In the genomic region with DNA sequence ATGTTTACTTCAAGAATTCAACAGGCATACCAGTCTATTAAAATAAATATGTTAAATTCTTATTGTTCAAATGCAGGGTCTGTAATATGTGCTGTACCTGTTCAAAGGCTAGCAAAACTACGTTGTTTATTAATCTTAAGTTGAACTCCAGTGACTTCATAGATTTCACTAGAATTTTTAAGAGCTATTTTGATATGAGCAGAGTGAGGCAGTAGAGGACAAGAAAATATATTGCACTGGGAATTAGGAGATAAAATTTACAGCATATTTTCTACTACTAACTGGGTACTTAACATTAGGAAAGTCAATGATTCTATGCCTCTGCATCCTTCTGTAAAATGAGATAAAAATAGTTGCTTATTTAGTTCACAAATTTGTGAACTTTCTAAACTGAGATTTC, we compare ENCODE assay signal across 16 cellular contexts.
A peak's percentile ranks its signal among the peaks of the same experiment; 100 is the strongest.
DNase-seq lines count a peak whose midpoint lies in the region; ATAC-seq and TF ChIP-seq lines count a peak whose summit lies in the region.
"Had no signal": no experiment of that assay in that cellular context is flagged by ENCODE, and none has a peak within 500 bp of the region (broad histone marks: within the 10 kb centered on the region; RNA-seq: fewer than 3 reads in every experiment).

No MANE protein-coding gene starts in this region.

- no peaks in the 10 kb centered on the region for H3F3A ChIP-seq in PC-3 (ENCODE audit: low read length, unreplicated experiment)

- TF ChIP-seq CTCF in PC-3 (conservative IDR thresholded peaks at IDR 0.05; ENCODE audit: low read depth, low read length) (peak; percentile 29; the same call in 1 of the 2 replicates), chondrocyte (IDR thresholded peaks at IDR 0.05) (peak; percentile 67), fibroblast of the aortic adventitia (IDR thresholded peaks at IDR 0.05; ENCODE audit: insufficient read depth, low read length) (peak; percentile 6), osteocyte (IDR thresholded peaks at IDR 0.05) (peak; percentile 50)

- H3K4me1 Mint-ChIP-seq in chondrocyte (ENCODE audit: low read depth) (peaks cover 69% of the 10 kb centered on the region), osteocyte (ENCODE audit: unreplicated experiment) (peaks cover 30% of the 10 kb centered on the region)
- H3K4me1 Mint-ChIP-seq: H9 had no signal

- H3K27me3 ChIP-seq in PC-3 (ENCODE audit: low read length), result no peaks in the 10 kb centered on the region
- no peaks in the 10 kb centered on the region for H3K27me3 ChIP-seq in effector memory CD4-positive, alpha-beta T cell (replicated peaks; ENCODE audit: control insufficient read depth, insufficient read depth, low read length, poor library complexity, severe bottlenecking)

- POLR2A ChIA-PET in PC-3 (lab: Charles Lee; ENCODE audit: unreplicated experiment), result no interaction called here

- H3K36me3 Mint-ChIP-seq in chondrocyte (ENCODE audit: low read depth), result peaks cover 2% of the 10 kb centered on the region
- peaks cover 3% of the 10 kb centered on the region for H3K36me3 Mint-ChIP-seq in osteocyte (ENCODE audit: unreplicated experiment)
- H3K36me3 Mint-ChIP-seq: CD8-positive, alpha-beta T cell had no signal

- no TSS peak for BruUV-seq in PC-3 (replicated peaks; lab: Mats Ljungman, UMichigan)

- H3K9me3 Mint-ChIP-seq in chondrocyte (ENCODE audit: low read depth) (peaks cover 6% of the 10 kb centered on the region), osteocyte (ENCODE audit: unreplicated experiment) (peaks cover 11% of the 10 kb centered on the region)
- H3K9me3 Mint-ChIP-seq: H9 had no signal

- H3K27ac ChIP-seq in PC-3 (ENCODE audit: low read length), result no peak overlapping the region
- H3K27ac ChIP-seq in effector memory CD4-positive, alpha-beta T cell (ENCODE audit: insufficient read depth, low read length, poor library complexity, severe bottlenecking), result no peak overlapping the region

- H3K79me2 ChIP-seq in PC-3 (ENCODE audit: low read length), result no peaks in the 10 kb centered on the region

- H4K20me1 ChIP-seq in PC-3 (ENCODE audit: low read length), result no peaks in the 10 kb centered on the region

- H3K4me3 Mint-ChIP-seq in chondrocyte (ENCODE audit: unreplicated experiment) (no peak overlapping the region), osteocyte (ENCODE audit: unreplicated experiment) (no peak overlapping the region)
- H3K4me3 Mint-ChIP-seq: CD14-positive monocyte; CD8-positive, alpha-beta T cell; H9 had no signal

- no peak for ATAC-seq in PC-3
- ATAC-seq in HG03378 (IDR thresholded peaks at IDR 0.05; ENCODE audit: unreplicated experiment), result no peak
- ATAC-seq: CD8-positive, alpha-beta T cell had no signal

- H3K9me3 ChIP-seq in PC-3 (ENCODE audit: low read length), result no peaks in the 10 kb centered on the region
- H3K9me3 ChIP-seq in effector memory CD4-positive, alpha-beta T cell (ENCODE audit: control insufficient read depth, low read length), result no peaks in the 10 kb centered on the region

- no peak overlapping the region for H3K9ac ChIP-seq in PC-3 (ENCODE audit: low read length)

- peaks cover 7% of the 10 kb centered on the region; the same call in 1 of the 2 replicates for H3K4me1 ChIP-seq in PC-3 (ENCODE audit: insufficient read depth, low read length)
- H3K4me1 ChIP-seq in effector memory CD4-positive, alpha-beta T cell (ENCODE audit: control insufficient read depth, insufficient read depth, low read length, poor library complexity, severe bottlenecking), result no peaks in the 10 kb centered on the region

- no peaks in the 10 kb centered on the region for H3K9me2 ChIP-seq in PC-3 (replicated peaks; ENCODE audit: low read length)

- H3K4me3 ChIP-seq in PC-3 (ENCODE audit: low read length) (no peak overlapping the region), fibroblast of the aortic adventitia (ENCODE audit: low read depth, low read length) (no peak overlapping the region)
- no peak overlapping the region for H3K4me3 ChIP-seq in effector memory CD4-positive, alpha-beta T cell (ENCODE audit: insufficient read depth, low read depth, low read length, poor library complexity, severe bottlenecking)

- H3K4me2 ChIP-seq in PC-3 (ENCODE audit: low read length), result no peak overlapping the region

- intact Hi-C loops in PC-3 (cut with micrococcal nuclease), result loop anchor here (1.0 kb wide), 1 partner anchor 255 kb away; no protein-coding TSS in a partner anchor

- no peak overlapping the region for H2AFZ ChIP-seq in PC-3 (ENCODE audit: low read length)

- no peak overlapping the region for H3K27ac Mint-ChIP-seq in chondrocyte (ENCODE audit: unreplicated experiment)
- H3K27ac Mint-ChIP-seq in osteocyte (ENCODE audit: unreplicated experiment), result no peak overlapping the region
- H3K27ac Mint-ChIP-seq: CD14-positive monocyte; CD8-positive, alpha-beta T cell; H9 had no signal

- H3K27me3 Mint-ChIP-seq in chondrocyte (ENCODE audit: low read depth) (no peaks in the 10 kb centered on the region), osteocyte (ENCODE audit: unreplicated experiment) (no peaks in the 10 kb centered on the region)

- H3K36me3 ChIP-seq in PC-3 (ENCODE audit: low read depth, low read length), result no peaks in the 10 kb centered on the region
- no peaks in the 10 kb centered on the region for H3K36me3 ChIP-seq in effector memory CD4-positive, alpha-beta T cell (ENCODE audit: control insufficient read depth, insufficient read depth, low read length)

- CTCF ChIA-PET in PC-3 (lab: Charles Lee), result interaction anchor here (0.6 to 1.0 kb wide), 3 partner anchors 210 to 710 kb away, joined by 3 to 5 read pairs (median 4); a partner anchor contains a TSS

- DNase-seq in PC-3 (no peak), chondrocyte (ENCODE audit: low spot score) (no peak), fibroblast of the aortic adventitia (ENCODE audit: low read depth) (peak; percentile 45), osteocyte (ENCODE audit: extremely low spot score, unreplicated experiment) (no peak), midbrain (lab: John Stamatoyannopoulos, UW) (no peak), ureter (ENCODE audit: low spot score) (no peak)
- DNase-seq in effector memory CD4-positive, alpha-beta T cell, result no peak
- DNase-seq: CD8-positive, alpha-beta T cell; COR-L47; DMS153; DND-41; GF-D8; GOT3; H9 had no signal

Comparison
In these comparisons a context has a peak if more than half of its experiments do, and no peak if none do; other contexts are left out.
1. CTCF ChIP-seq: peak in every context shown above with its lines; median percentile 67 in chondrocyte; 50 in osteocyte; 29 in PC-3; 6 in fibroblast of the aortic adventitia.